In the genomic region with DNA sequence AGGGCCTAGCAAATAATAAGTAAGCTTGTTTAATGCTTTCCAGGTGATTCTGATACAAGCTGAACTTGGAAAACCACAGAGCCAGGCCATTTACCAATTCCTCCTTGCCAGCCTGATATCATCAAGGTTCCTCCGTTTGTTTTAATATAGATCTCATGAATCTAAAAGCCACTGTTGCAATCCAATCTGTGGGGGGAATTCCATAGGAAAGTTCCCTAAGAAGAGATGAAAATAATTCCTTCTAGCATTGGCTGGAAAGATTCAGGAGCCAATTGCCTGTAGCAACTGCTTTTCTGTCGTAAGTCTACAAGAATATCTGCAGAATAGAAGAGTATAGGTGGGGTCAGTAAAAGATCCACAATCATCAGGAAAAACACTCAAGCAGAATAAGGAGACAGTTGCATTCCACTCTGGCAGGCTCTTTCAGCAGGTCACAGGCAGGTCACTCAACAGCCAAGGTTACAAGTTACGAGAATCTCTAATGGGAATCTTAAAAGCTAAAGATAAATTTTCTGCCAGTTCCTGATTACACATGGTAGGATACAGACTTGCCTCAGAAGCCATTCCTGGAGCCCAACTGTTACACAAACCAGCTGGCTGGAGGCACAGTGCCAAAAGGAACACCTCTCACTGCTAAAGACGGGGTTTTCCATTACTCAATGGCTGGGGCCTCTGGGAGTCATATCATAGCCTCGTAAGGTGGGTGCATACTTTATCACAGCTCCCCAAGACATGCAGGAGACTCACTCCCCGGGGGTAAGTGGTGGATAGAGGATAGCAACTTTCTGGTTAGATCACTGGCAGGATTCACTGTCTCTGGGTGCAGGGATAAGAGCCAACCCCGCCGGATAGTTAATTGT, we compare ENCODE assay signal across 8 cellular contexts. TPM values are rescaled to one million over a fixed set of nuclear protein-coding genes. Genes with fewer than 3 reads are reported as not detected.
DNase-seq lines count a peak whose midpoint lies in the region; ATAC-seq and TF ChIP-seq lines count a peak whose summit lies in the region.

No MANE protein-coding gene starts in this region.

- H3K4me1 ChIP-seq in IMR-90 (ENCODE audit: control insufficient read depth, insufficient read depth, low read length), result peaks cover 4% of the 10 kb centered on the region
- H3K4me1 ChIP-seq in thyroid gland, result peaks cover 10 to 15% of the 10 kb centered on the region in 2 donors

- no peak overlapping the region for H2BK120ac ChIP-seq in IMR-90 (ENCODE audit: low read depth, low read length)

- H3K79me1 ChIP-seq in IMR-90 (ENCODE audit: low read depth in 1 of 2, low read length in 2 of 2), result peaks cover 3 to 14% of the 10 kb centered on the region in 2 experiments; a peak in 3 of 4 replicates

- no peak overlapping the region for H4K8ac ChIP-seq in IMR-90 (ENCODE audit: low read depth in 2 of 2, low read length in 2 of 2)

- no peak for TF ChIP-seq CTCF in IMR-90 (conservative IDR thresholded peaks at IDR 0.05; ENCODE audit: low read depth, low read length)
- TF ChIP-seq CTCF in thyroid gland (IDR thresholded peaks at IDR 0.05), result no peak

- TF ChIP-seq RAD21 in IMR-90 (IDR thresholded peaks at IDR 0.05; ENCODE audit: low read length), result no peak

- no peak overlapping the region for H4K5ac ChIP-seq in IMR-90 (ENCODE audit: low read depth, low read length)

- H3K56ac ChIP-seq in IMR-90 (ENCODE audit: extremely low read depth, insufficient read depth, low read length), result no peak overlapping the region

- in situ Hi-C loops in IMR-90 (cut with MboI; ENCODE audit: low sequenced_read_pairs), result no loop called here

- WGBS in IMR-90 (ENCODE audit: extremely low coverage in 2 of 2, insufficient read length in 1 of 2), 2 experiments, result 40% methylated on average over 1 of the region's 8 CpGs; no CpG with 5 or more reads in 1 of the 2 experiments
- 60 to 64% methylated on average over 7 to 8 of the region's 8 CpGs for whole genome bisulfite sequencing in thyroid gland, 2 donors

- H3K14ac ChIP-seq in IMR-90 (replicated peaks; ENCODE audit: low read depth, low read length), result peak overlapping the region; percentile 48; the same call in 1 of the 2 replicates

- H3K36me3 ChIP-seq in IMR-90 (ENCODE audit: control insufficient read depth, insufficient read depth, low read length), result no peaks in the 10 kb centered on the region; the same call in 1 of the 2 replicates
- H3K36me3 ChIP-seq in thyroid gland, result no peaks in the 10 kb centered on the region

- H3K9me3 ChIP-seq in IMR-90 (ENCODE audit: control insufficient read depth, insufficient read depth, low read length) (no peaks in the 10 kb centered on the region), thyroid gland (no peaks in the 10 kb centered on the region)

- intact Hi-C loops in IMR-90 (cut with micrococcal nuclease) (no loop called here), left colon (cut with DNase I, micrococcal nuclease) (no loop called here), thyroid gland (cut with DNase I) (no loop called here)

- no TSS peak for BruUV-seq in IMR-90 (replicated peaks; lab: Mats Ljungman, UMichigan)

- H3K18ac ChIP-seq in IMR-90 (ENCODE audit: low read depth, low read length), result no peak overlapping the region

- H3K27ac ChIP-seq in IMR-90 (ENCODE audit: insufficient read depth, low read length) (no peak overlapping the region), thyroid gland (peak overlapping the region in 2 of 3 donors; percentile 30)

- H3K27me3 ChIP-seq in IMR-90 (ENCODE audit: control insufficient read depth, insufficient read depth, low read length), result no peaks in the 10 kb centered on the region
- H3K27me3 ChIP-seq in thyroid gland, result no peaks in the 10 kb centered on the region

- no peak overlapping the region for H3K9ac ChIP-seq in IMR-90 (ENCODE audit: low read depth, low read length)

- no peak overlapping the region for H4K91ac ChIP-seq in IMR-90 (ENCODE audit: insufficient read depth, low read depth, low read length)

- no peak overlapping the region for H2BK20ac ChIP-seq in IMR-90 (ENCODE audit: low read depth, low read length)

- H3K4me3 ChIP-seq in IMR-90 (ENCODE audit: insufficient read depth, low read depth, low read length) (no peak overlapping the region), thyroid gland (replicated peaks in 1 of 3) (no peak overlapping the region)

- no peak overlapping the region for H2AFZ ChIP-seq in IMR-90 (replicated peaks; ENCODE audit: low read length, poor library complexity)

- no peak overlapping the region for H2BK5ac ChIP-seq in IMR-90 (ENCODE audit: low read depth, low read length, poor library complexity, severe bottlenecking)

- dilution Hi-C loops in IMR-90 (cut with HindIII; ENCODE audit: low sequenced_read_pairs, unreplicated experiment), result no loop called here

- peaks cover 3% of the 10 kb centered on the region; the same call in 1 of the 2 replicates for H3K9me1 ChIP-seq in IMR-90 (ENCODE audit: insufficient read depth, low read length)

- POLR2A ChIA-PET in IMR-90 (lab: Charles Lee; ENCODE audit: unreplicated experiment), result no interaction called here

- no peak overlapping the region for H2AK9ac ChIP-seq in IMR-90 (replicated peaks; ENCODE audit: low read depth, low read length, poor library complexity)

- H2AK5ac ChIP-seq in IMR-90 (ENCODE audit: low read depth, low read length), result no peak overlapping the region

- H2BK15ac ChIP-seq in IMR-90 (ENCODE audit: low read depth, low read length), result no peak overlapping the region

- no peak overlapping the region for H3K23ac ChIP-seq in IMR-90 (ENCODE audit: low read depth, low read length)

- CTCF ChIA-PET in IMR-90 (lab: Yijun Ruan, JAX), result interaction anchor here (0.6 kb wide), 1 partner anchor 16 kb away, joined by 5 read pairs; no protein-coding TSS in a partner anchor

- H3K4me2 ChIP-seq in IMR-90 (ENCODE audit: low read depth, low read length), result peak overlapping the region; percentile 49; the same call in 1 of the 2 replicates

- H4K20me1 ChIP-seq in IMR-90 (ENCODE audit: insufficient read depth, low read length), result no peaks in the 10 kb centered on the region

- H3K4ac ChIP-seq in IMR-90 (ENCODE audit: low read depth, low read length), result no peak overlapping the region

- ATAC-seq in IMR-90 (ENCODE audit: low read depth), result peak; percentile 68
- ATAC-seq in left colon, result peak; percentile 68
- ATAC-seq in HG03280 (IDR thresholded peaks at IDR 0.05; ENCODE audit: unreplicated experiment), result no peak
- ATAC-seq in HG02571 (IDR thresholded peaks at IDR 0.05; ENCODE audit: unreplicated experiment), result no peak

- DNase-seq in IMR-90 (peak; percentile 91), cerebellar cortex (ENCODE audit: low spot score) (peak; percentile 74), left colon (peak; percentile 72 to 81), thyroid gland (peak; percentile 49 to 63), NCI-H526 (lab: John Stamatoyannopoulos, UW) (no peak)
- no peak for DNase-seq in stimulated activated CD4-positive, alpha-beta T cell treated with anti-CD3 and anti-CD28 coated beads, Interleukin-4, amount 100 ng/mL, for 1 hour

- TF ChIP-seq POLR2A in IMR-90 (IDR thresholded peaks at IDR 0.05; ENCODE audit: low read depth, low read length), result no peak
- TF ChIP-seq POLR2A in thyroid gland (IDR thresholded peaks at IDR 0.05), result no peak

TF ChIP-seq in IMR-90, 13 proteins besides CTCF, POLR2A, EP300 and RAD21:
- 0 out of 2 replicates have a peak, but pooled peaks have one; percentile 14 for TF ChIP-seq MAZ (IDR thresholded peaks at IDR 0.05; ENCODE audit: borderline replicate concordance, low read depth, low read length)
- no peak for TF ChIP-seq FOS (IDR thresholded peaks at IDR 0.05; ENCODE audit: low read depth, low read length)
- TF ChIP-seq RCOR1 (IDR thresholded peaks at IDR 0.05; ENCODE audit: insufficient replicate concordance, low read length), result no peak
- TF ChIP-seq NFE2L2 (IDR thresholded peaks at IDR 0.05; ENCODE audit: low read depth, low read length), result no peak
- TF ChIP-seq CEBPB (IDR thresholded peaks at IDR 0.05; ENCODE audit: low read depth, low read length), result peak; percentile 77
- TF ChIP-seq USF2 (IDR thresholded peaks at IDR 0.05; ENCODE audit: low read depth, low read length), result no peak
- TF ChIP-seq, protein P1, sequence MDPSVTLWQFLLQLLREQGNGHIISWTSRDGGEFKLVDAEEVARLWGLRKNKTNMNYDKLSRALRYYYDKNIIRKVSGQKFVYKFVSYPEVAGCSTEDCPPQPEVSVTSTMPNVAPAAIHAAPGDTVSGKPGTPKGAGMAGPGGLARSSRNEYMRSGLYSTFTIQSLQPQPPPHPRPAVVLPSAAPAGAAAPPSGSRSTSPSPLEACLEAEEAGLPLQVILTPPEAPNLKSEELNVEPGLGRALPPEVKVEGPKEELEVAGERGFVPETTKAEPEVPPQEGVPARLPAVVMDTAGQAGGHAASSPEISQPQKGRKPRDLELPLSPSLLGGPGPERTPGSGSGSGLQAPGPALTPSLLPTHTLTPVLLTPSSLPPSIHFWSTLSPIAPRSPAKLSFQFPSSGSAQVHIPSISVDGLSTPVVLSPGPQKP (IDR thresholded peaks at IDR 0.05; ENCODE audit: borderline replicate concordance, low read depth, low read length), result no peak

RNA-seq across cellular contexts. Expression of gene FGD6, which starts 43.6 kb away (rescaled TPM):
- total RNA-seq in IMR-90 (2012; rRNA removed) (9.5 and 9.7 TPM in 2 replicates), left colon (10 to 100 TPM; 18.7 to 23.8 TPM), thyroid gland (10 to 100 TPM; 27.1 to 33.7 (median 30.8) TPM)
- 2.0 and 2.6 TPM in 2 replicates for polyA plus RNA-seq in IMR-90 (2012; rRNA removed)
- 0.42 and 0.52 TPM in 2 replicates for polyA plus RNA-seq in IMR-90 (2012; cell fraction: cytosol; rRNA removed)
- polyA plus RNA-seq in IMR-90 (2012; cell fraction: nucleus; rRNA removed; ENCODE audit: low replicate concordance), result 1.0 and 11.0 TPM in 2 replicates

RNA-seq across cellular contexts. Expression of gene VEZT, which starts 44.0 kb away (rescaled TPM):
- total RNA-seq in IMR-90 (2012; rRNA removed) (83.6 and 90.2 TPM in 2 replicates), left colon (10 to 100 TPM; 50.9 to 54.4 TPM), thyroid gland (100 to 1,000 TPM; 101 to 186 (median 160) TPM)
- polyA plus RNA-seq in IMR-90 (2012; rRNA removed), result 44.6 and 54.5 TPM in 2 replicates
- 11.2 and 16.4 TPM in 2 replicates for polyA plus RNA-seq in IMR-90 (2012; cell fraction: cytosol; rRNA removed)
- polyA plus RNA-seq in IMR-90 (2012; cell fraction: nucleus; rRNA removed; ENCODE audit: low replicate concordance), result 5.8 and 62.0 TPM in 2 replicates

Comparison
In these comparisons a context has a peak if more than half of its experiments do, and no peak if none do; other contexts are left out.
1. ATAC-seq: peak in IMR-90 (single experiment) and left colon (single experiment); none in HG03280 (single experiment) and HG02571 (single experiment).
2. DNase-seq: peak in IMR-90 (single experiment), cerebellar cortex (single experiment), left colon (2 of 2) and thyroid gland (2 of 2); none in NCI-H526 (0 of 2) and stimulated activated CD4-positive, alpha-beta T cell treated with anti-CD3 and anti-CD28 coated beads, Interleukin-4, amount 100 ng/mL, for 1 hour (single experiment).